ENCODE assay signal across 14 cellular contexts in the genomic region with DNA sequence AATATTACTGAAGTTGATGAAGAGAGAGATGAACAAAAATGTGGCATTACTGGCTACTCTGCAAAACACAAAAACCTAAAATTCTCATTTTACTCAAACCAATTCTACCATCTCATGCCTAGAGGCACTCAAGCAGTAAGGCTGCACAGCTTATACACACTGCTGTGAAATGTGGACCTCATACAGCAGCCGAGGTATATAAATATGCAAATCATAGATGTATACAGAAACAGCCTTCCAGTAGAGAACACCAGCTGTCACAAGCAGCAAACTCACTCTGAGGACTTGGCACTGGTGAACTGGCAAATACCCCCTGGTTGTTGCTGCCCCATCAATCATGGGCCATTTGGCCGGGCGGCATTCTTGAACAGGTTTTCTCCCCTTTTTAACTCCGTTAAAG.
A peak's percentile ranks its signal among the peaks of the same experiment; 100 is the strongest.
DNase-seq lines count a peak whose midpoint lies in the region; ATAC-seq, FAIRE-seq and TF ChIP-seq lines count a peak whose summit lies in the region.
"Had no signal": no experiment of that assay in that cellular context is flagged by ENCODE, and none has a peak within 500 bp of the region (broad histone marks: within the 10 kb centered on the region; RNA-seq: fewer than 3 reads in every experiment).

No MANE protein-coding gene starts in this region.

- TF ChIP-seq CTCF in HEK293 (tag by site-specific recombination; IDR thresholded peaks at IDR 0.05), result no peak
- TF ChIP-seq CTCF in K562 (IDR thresholded peaks at IDR 0.05 in 2 of 3, conservative IDR thresholded peaks at IDR 0.05 in 1 of 3; ENCODE audit: insufficient read depth in 2 of 3, low read depth in 1 of 3, low read length in 3 of 3), result no peak

- TF ChIP-seq POLR2A in K562 (conservative IDR thresholded peaks at IDR 0.05), result no peak

- FAIRE-seq in K562 (lab: Jason Lieb, UNC), result no peak

- no peaks in the 10 kb centered on the region for H3K27me3 ChIP-seq in K562 (ENCODE audit: control insufficient read depth in 2 of 2, insufficient read depth in 2 of 2, low read length in 2 of 2)
- H3K27me3 ChIP-seq: esophagus muscularis mucosa had no signal

- H3K4me3 ChIP-seq in HEK293 (ENCODE audit: low read depth, low read length), result no peak overlapping the region
- H3K4me3 ChIP-seq in K562, result no peak overlapping the region
- H3K4me3 ChIP-seq: esophagus muscularis mucosa had no signal

- H3K9me3 ChIP-seq in HEK293 (ENCODE audit: control insufficient read depth, insufficient read depth, low read depth, low read length), result no peaks in the 10 kb centered on the region
- no peaks in the 10 kb centered on the region for H3K9me3 ChIP-seq in K562 (replicated peaks; ENCODE audit: control insufficient read depth, insufficient read depth, low read depth, low read length)
- H3K9me3 ChIP-seq: esophagus muscularis mucosa had no signal

- no peak overlapping the region for H3K4me3 Mint-ChIP-seq in activated T-cell treated with anti-CD3 and anti-CD28 coated beads, Interleukin-2, amount 50 U/mL, for 24 hours
- H3K4me3 Mint-ChIP-seq: CD14-positive monocyte; stimulated activated naive CD8-positive, alpha-beta T cell treated with anti-CD3 and anti-CD28 coated beads, Interleukin-15, Interleukin-2, amounts not matched to agents 100 ng/mL and 50 ng/mL, for 24 hours had no signal

- no peaks in the 10 kb centered on the region for H3K79me2 ChIP-seq in K562 (ENCODE audit: control insufficient read depth, insufficient read depth, low read length)

- DNase-seq in K562 (ENCODE audit: extremely low read depth in 1 of 4, low spot score in 3 of 4) (no peak), HPDE6-E6E7 (ENCODE audit: extremely low spot score) (no peak), NCI-H2107 (lab: John Stamatoyannopoulos, UW) (no peak), GM19240 (ENCODE audit: insufficient read length, low spot score) (no peak)
- no peak for DNase-seq in activated T-cell treated with anti-CD3 and anti-CD28 coated beads, Interleukin-2, amount 50 U/mL, for 24 hours
- DNase-seq: activated CD4-positive, alpha-beta T cell treated with anti-CD3 and anti-CD28 coated beads, Interleukin-2, amount 50 U/mL, for 1 hour; OCI-M1; T-helper 1 cell had no signal

- CTCF ChIA-PET in HEK293 (lab: Yijun Ruan, JAX) (no interaction called here), K562 (lab: Yijun Ruan, JAX; ENCODE audit: low intra/inter-chr PET ratio) (no interaction called here)

- intact Hi-C loops in K562 (cut with micrococcal nuclease), result no loop called here

- H2AFZ ChIP-seq in K562 (ENCODE audit: low read depth, low read length), result peak overlapping the region; percentile 45; the same call in 1 of the 2 replicates

- H3K9me3 Mint-ChIP-seq in activated T-cell treated with anti-CD3 and anti-CD28 coated beads, Interleukin-2, amount 50 U/mL, for 24 hours, result peaks cover 3% of the 10 kb centered on the region
- H3K9me3 Mint-ChIP-seq: stimulated activated naive CD8-positive, alpha-beta T cell treated with anti-CD3 and anti-CD28 coated beads, Interleukin-15, Interleukin-2, amounts not matched to agents 100 ng/mL and 50 ng/mL, for 24 hours had no signal

- no peaks in the 10 kb centered on the region for H4K20me1 ChIP-seq in K562 (replicated peaks; ENCODE audit: control insufficient read depth, insufficient read depth, low read length)

- H3K36me3 ChIP-seq in HEK293 (ENCODE audit: control insufficient read depth in 2 of 2, insufficient read depth in 1 of 2, low read length in 2 of 2) (no peaks in the 10 kb centered on the region), K562 (ENCODE audit: control insufficient read depth, insufficient read depth, low read length) (no peaks in the 10 kb centered on the region; the same call in 2 of the 3 replicates)
- H3K36me3 ChIP-seq: esophagus muscularis mucosa had no signal

- H3K27ac Mint-ChIP-seq in activated T-cell treated with anti-CD3 and anti-CD28 coated beads, Interleukin-2, amount 50 U/mL, for 24 hours, result no peak overlapping the region
- H3K27ac Mint-ChIP-seq: CD14-positive monocyte; stimulated activated naive CD8-positive, alpha-beta T cell treated with anti-CD3 and anti-CD28 coated beads, Interleukin-15, Interleukin-2, amounts not matched to agents 100 ng/mL and 50 ng/mL, for 24 hours had no signal

- H3K27me3 Mint-ChIP-seq in activated T-cell treated with anti-CD3 and anti-CD28 coated beads, Interleukin-2, amount 50 U/mL, for 24 hours, result no peaks in the 10 kb centered on the region
- H3K27me3 Mint-ChIP-seq: stimulated activated naive CD8-positive, alpha-beta T cell treated with anti-CD3 and anti-CD28 coated beads, Interleukin-15, Interleukin-2, amounts not matched to agents 100 ng/mL and 50 ng/mL, for 24 hours had no signal

- H3K9me1 ChIP-seq in K562 (ENCODE audit: control insufficient read depth, insufficient read depth, low read length), result no peaks in the 10 kb centered on the region

- no TSS peak for BruUV-seq in K562 (replicated peaks; lab: Mats Ljungman, UMichigan)

- H3K36me3 Mint-ChIP-seq in activated T-cell treated with anti-CD3 and anti-CD28 coated beads, Interleukin-2, amount 50 U/mL, for 24 hours (ENCODE audit: low read depth), result no peaks in the 10 kb centered on the region
- H3K36me3 Mint-ChIP-seq: CD14-positive monocyte had no signal

- H3K4me1 ChIP-seq in HEK293 (ENCODE audit: control insufficient read depth, insufficient read depth, low read length), result no peaks in the 10 kb centered on the region
- peaks cover 0 to 10% of the 10 kb centered on the region in 2 experiments; a peak in 2 of 5 replicates for H3K4me1 ChIP-seq in K562 (replicated peaks in 1 of 2; ENCODE audit: control insufficient read depth in 2 of 2, insufficient read depth in 2 of 2, low read length in 2 of 2)
- H3K4me1 ChIP-seq: esophagus muscularis mucosa had no signal

- H3K9ac ChIP-seq in K562 (ENCODE audit: insufficient read depth in 1 of 2, low read depth in 2 of 2, low read length in 2 of 2), result no peak overlapping the region

- no peak overlapping the region for H3K4me2 ChIP-seq in K562 (ENCODE audit: insufficient read depth, low read length)

- H3K27ac ChIP-seq in HEK293 (ENCODE audit: extremely low read depth, low read depth, low read length) (no peak overlapping the region), K562 (ENCODE audit: extremely low read depth, low read depth, low read length) (no peak overlapping the region)
- H3K27ac ChIP-seq: esophagus muscularis mucosa had no signal

- WGBS in K562 (ENCODE audit: insufficient coverage, low coverage, missing lambda C conversion rate), result 83% methylated on average over 4 of the region's 4 CpGs

- ATAC-seq in GM18873 (IDR thresholded peaks at IDR 0.05; ENCODE audit: low FRiP score, unreplicated experiment) (peak; percentile 85), HG03342 (IDR thresholded peaks at IDR 0.05; ENCODE audit: unreplicated experiment) (peak; percentile 91), K562 (no peak)

- H3K4me1 Mint-ChIP-seq in activated T-cell treated with anti-CD3 and anti-CD28 coated beads, Interleukin-2, amount 50 U/mL, for 24 hours (ENCODE audit: low read depth), result no peaks in the 10 kb centered on the region
- H3K4me1 Mint-ChIP-seq: CD14-positive monocyte had no signal

- TF ChIP-seq EP300 in K562 (IDR thresholded peaks at IDR 0.05; ENCODE audit: low read length), result no peak

- no peak for TF ChIP-seq RAD21 in K562 (CRISPR knock-in tag; conservative IDR thresholded peaks at IDR 0.05 in 1 of 2, IDR thresholded peaks at IDR 0.05 in 1 of 2)

- in situ Hi-C loops in K562 (cut with MboI), result no loop called here

- POLR2A ChIA-PET in HEK293 (lab: Yijun Ruan, JAX), result no interaction called here
- POLR2A ChIA-PET in K562 (lab: Yijun Ruan, JAX), result no interaction called here

TF ChIP-seq in HEK293, 187 proteins besides CTCF, POLR2A, EP300 and RAD21:
- TF ChIP-seq GLIS1 (tag by site-specific recombination; IDR thresholded peaks at IDR 0.05), result 0 out of 2 replicates have a peak, but pooled peaks have one; percentile 8
- TF ChIP-seq, protein P1, sequence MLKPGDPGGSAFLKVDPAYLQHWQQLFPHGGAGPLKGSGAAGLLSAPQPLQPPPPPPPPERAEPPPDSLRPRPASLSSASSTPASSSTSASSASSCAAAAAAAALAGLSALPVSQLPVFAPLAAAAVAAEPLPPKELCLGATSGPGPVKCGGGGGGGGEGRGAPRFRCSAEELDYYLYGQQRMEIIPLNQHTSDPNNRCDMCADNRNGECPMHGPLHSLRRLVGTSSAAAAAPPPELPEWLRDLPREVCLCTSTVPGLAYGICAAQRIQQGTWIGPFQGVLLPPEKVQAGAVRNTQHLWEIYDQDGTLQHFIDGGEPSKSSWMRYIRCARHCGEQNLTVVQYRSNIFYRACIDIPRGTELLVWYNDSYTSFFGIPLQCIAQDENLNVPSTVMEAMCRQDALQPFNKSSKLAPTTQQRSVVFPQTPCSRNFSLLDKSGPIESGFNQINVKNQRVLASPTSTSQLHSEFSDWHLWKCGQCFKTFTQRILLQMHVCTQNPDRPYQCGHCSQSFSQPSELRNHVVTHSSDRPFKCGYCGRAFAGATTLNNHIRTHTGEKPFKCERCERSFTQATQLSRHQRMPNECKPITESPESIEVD (tag by site-specific recombination; IDR thresholded peaks at IDR 0.05), result no peak

TF ChIP-seq in K562, 482 proteins besides CTCF, POLR2A, EP300 and RAD21:
- TF ChIP-seq FOXP1 (CRISPR knock-in tag; IDR thresholded peaks at IDR 0.05) (no peak), IFI16 (CRISPR knock-in tag; IDR thresholded peaks at IDR 0.05) (no peak), ZBTB8A (IDR thresholded peaks at IDR 0.05; ENCODE audit: partially characterized antibody) (no peak), MIER1 (IDR thresholded peaks at IDR 0.05; ENCODE audit: low read depth) (no peak), ESRRB (CRISPR knock-in tag; IDR thresholded peaks at IDR 0.05; ENCODE audit: borderline replicate concordance) (no peak), ZNF224 (CRISPR knock-in tag; IDR thresholded peaks at IDR 0.05) (no peak)
- TF ChIP-seq, protein P2, sequence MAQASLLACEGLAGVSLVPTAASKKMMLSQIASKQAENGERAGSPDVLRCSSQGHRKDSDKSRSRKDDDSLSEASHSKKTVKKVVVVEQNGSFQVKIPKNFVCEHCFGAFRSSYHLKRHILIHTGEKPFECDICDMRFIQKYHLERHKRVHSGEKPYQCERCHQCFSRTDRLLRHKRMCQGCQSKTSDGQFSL (CRISPR knock-in tag; IDR thresholded peaks at IDR 0.05), result no peak
- TF ChIP-seq, protein P2 (tag; IDR thresholded peaks at IDR 0.05), result no peak
